In genomic region chr2:133418671-133419070, GRCh38 we compare ENCODE assay signal across 24 cellular contexts.
DNase-seq lines count a peak whose midpoint lies in the region; ATAC-seq and TF ChIP-seq lines count a peak whose summit lies in the region.
"Had no signal": no experiment of that assay in that cellular context is flagged by ENCODE, and none has a peak within 500 bp of the region (broad histone marks: within the 10 kb centered on the region; RNA-seq: fewer than 3 reads in every experiment).

No MANE protein-coding gene starts in this region.

- no peak overlapping the region; the same call in 1 of the 2 replicates for H2AK5ac ChIP-seq in IMR-90 (ENCODE audit: low read depth, low read length)
- peak overlapping the region; percentile 64 for H2AK5ac ChIP-seq in mesenchymal stem cell (ENCODE audit: low read length, severe bottlenecking)

- peak overlapping the region; percentile 16; the same call in 1 of the 3 replicates for H2BK15ac ChIP-seq in IMR-90 (ENCODE audit: low read depth, low read length)
- H2BK15ac ChIP-seq in mesenchymal stem cell (ENCODE audit: low read depth, poor library complexity, severe bottlenecking), result no peak overlapping the region

- BruUV-seq in IMR-90 (replicated peaks; lab: Mats Ljungman, UMichigan), result no TSS peak

- H3K27ac ChIP-seq in IMR-90 (ENCODE audit: insufficient read depth, low read length) (no peak overlapping the region), mesenchymal stem cell (ENCODE audit: low read length, poor library complexity, severe bottlenecking) (peak overlapping the region; percentile 8)
- H3K27ac ChIP-seq: BLaER1, Peyer's patch, SJCRH30 had no signal

- CTCF ChIA-PET in IMR-90 (lab: Yijun Ruan, JAX), result no interaction called here

- H4K5ac ChIP-seq in IMR-90 (ENCODE audit: low read depth, low read length), result peak overlapping the region; percentile 83; the same call in 1 of the 2 replicates

- in situ Hi-C loops in IMR-90 (cut with MboI; ENCODE audit: low sequenced_read_pairs), result no loop called here

- H3K23ac ChIP-seq in IMR-90 (ENCODE audit: low read depth, low read length) (peak overlapping the region; percentile 36; the same call in 1 of the 2 replicates), mesenchymal stem cell (ENCODE audit: low read length in 2 of 2) (no peak overlapping the region)

- no peaks in the 10 kb centered on the region for H3K9me3 Mint-ChIP-seq in brain
- H3K9me3 Mint-ChIP-seq: CD4-positive, alpha-beta T cell; HFFc6; IgD-negative memory B cell had no signal

- H3K4me2 ChIP-seq in IMR-90 (ENCODE audit: low read depth, low read length) (peak overlapping the region; percentile 26; the same call in 1 of the 2 replicates), mesenchymal stem cell (ENCODE audit: low read length, poor library complexity, severe bottlenecking) (no peak overlapping the region)
- H3K4me2 ChIP-seq: BLaER1 had no signal

- H3K18ac ChIP-seq in IMR-90 (ENCODE audit: low read depth, low read length) (peak overlapping the region; percentile 93), mesenchymal stem cell (ENCODE audit: low read depth in 1 of 2, low read length in 2 of 2) (no peak overlapping the region)

- H4K91ac ChIP-seq in IMR-90 (ENCODE audit: insufficient read depth, low read depth, low read length), result peak overlapping the region; percentile 35; the same call in 1 of the 2 replicates
- H4K91ac ChIP-seq in mesenchymal stem cell (ENCODE audit: low read length), result no peak overlapping the region

- no peaks in the 10 kb centered on the region for H4K20me1 ChIP-seq in IMR-90 (ENCODE audit: insufficient read depth, low read length)
- H4K20me1 ChIP-seq: BLaER1 had no signal

- H3K4me3 Mint-ChIP-seq in brain, result no peak overlapping the region
- H3K4me3 Mint-ChIP-seq: CD4-positive, alpha-beta T cell; HFFc6; IgD-negative memory B cell had no signal

- H3K4me1 ChIP-seq in IMR-90 (ENCODE audit: control insufficient read depth, insufficient read depth, low read length) (peaks cover 12% of the 10 kb centered on the region), mesenchymal stem cell (ENCODE audit: control insufficient read depth, insufficient read depth, low read depth, low read length) (peaks cover 13% of the 10 kb centered on the region)
- H3K4me1 ChIP-seq: BLaER1, SJCRH30 had no signal

- no peak overlapping the region for H2AFZ ChIP-seq in IMR-90 (replicated peaks; ENCODE audit: low read length, poor library complexity)
- H2AFZ ChIP-seq in mesenchymal stem cell (ENCODE audit: low read depth, low read length), result no peak overlapping the region

- no peak for TF ChIP-seq RAD21 in IMR-90 (IDR thresholded peaks at IDR 0.05; ENCODE audit: low read length)

- DNase-seq in IMR-90 (no peak), mesenchymal stem cell (peak; percentile 12), 8988T (no peak), midbrain (lab: John Stamatoyannopoulos, UW) (no peak), kidney tubule cell (ENCODE audit: low spot score) (no peak)
- DNase-seq in activated CD4-positive, CD25-positive, alpha-beta regulatory T cell (lab: John Stamatoyannopoulos, UW), result no peak
- DNase-seq: CD4-positive, alpha-beta T cell; COR-L47; DMS79; H7; HFFc6; MG63; NCI-H1417; NCI-H1694 treated with DMSO at 0.1 percent for 48 hours; NCI-H2081 treated with DMSO at 0.1 percent for 48 hours; NCI-H2171 treated with DMSO at 0.1 percent for 48 hours; NCI-H524 treated with DMSO at 0.1 percent for 48 hours; NCI-H82; Peyer's patch; SJCRH30 had no signal

- H3K9ac ChIP-seq in IMR-90 (ENCODE audit: low read depth, low read length) (no peak overlapping the region), mesenchymal stem cell (ENCODE audit: low read length) (no peak overlapping the region)
- H3K9ac ChIP-seq: BLaER1 had no signal

- H3K9me1 ChIP-seq in IMR-90 (ENCODE audit: insufficient read depth, low read length), result peaks cover 7% of the 10 kb centered on the region; the same call in 1 of the 2 replicates

- ATAC-seq in IMR-90 (ENCODE audit: low read depth), result no peak
- ATAC-seq: GM12878 had no signal

- dilution Hi-C loops in IMR-90 (cut with HindIII; ENCODE audit: low sequenced_read_pairs, unreplicated experiment), result no loop called here

- H3K27me3 ChIP-seq in IMR-90 (ENCODE audit: control insufficient read depth, insufficient read depth, low read length) (no peaks in the 10 kb centered on the region), mesenchymal stem cell (ENCODE audit: control insufficient read depth in 1 of 2, insufficient read depth in 1 of 2, low read length in 2 of 2) (no peaks in the 10 kb centered on the region)
- H3K27me3 ChIP-seq: BLaER1, MG63, Peyer's patch had no signal

- peak overlapping the region; percentile 48 for H2BK20ac ChIP-seq in IMR-90 (ENCODE audit: low read depth, low read length)

- no peak overlapping the region for H3K4me3 ChIP-seq in IMR-90 (ENCODE audit: insufficient read depth, low read depth, low read length)
- H3K4me3 ChIP-seq in mesenchymal stem cell (ENCODE audit: insufficient read depth in 1 of 2, low read depth in 1 of 2, low read length in 2 of 2), result no peak overlapping the region
- H3K4me3 ChIP-seq: BLaER1, GM12878, MG63, Peyer's patch, SJCRH30 had no signal

- peak overlapping the region; percentile 21; the same call in 1 of the 2 replicates for H2BK120ac ChIP-seq in IMR-90 (ENCODE audit: low read depth, low read length)
- no peak overlapping the region for H2BK120ac ChIP-seq in mesenchymal stem cell (ENCODE audit: low read depth, low read length)

- intact Hi-C loops in IMR-90 (cut with micrococcal nuclease), result loop anchor here (10.0 kb wide), 1 partner anchor 366 kb away; no protein-coding TSS in a partner anchor

- H3K27ac Mint-ChIP-seq in brain, result peak overlapping the region in 3 of 5 experiments; percentile 47 to 91 (median 55)
- H3K27ac Mint-ChIP-seq: CD4-positive, alpha-beta T cell; HFFc6; IgD-negative memory B cell had no signal

- H3K14ac ChIP-seq in IMR-90 (replicated peaks; ENCODE audit: low read depth, low read length) (peak overlapping the region; percentile 26), mesenchymal stem cell (ENCODE audit: low read length in 2 of 2) (no peak overlapping the region)

- no peaks in the 10 kb centered on the region for H3K9me3 ChIP-seq in IMR-90 (ENCODE audit: control insufficient read depth, insufficient read depth, low read length)
- no peaks in the 10 kb centered on the region for H3K9me3 ChIP-seq in mesenchymal stem cell (ENCODE audit: control insufficient read depth, low read length)
- H3K9me3 ChIP-seq: BLaER1, MG63, Peyer's patch, SJCRH30 had no signal

- H3K4ac ChIP-seq in IMR-90 (ENCODE audit: low read depth, low read length), result peak overlapping the region; percentile 68
- H3K4ac ChIP-seq in mesenchymal stem cell (ENCODE audit: low read depth in 1 of 2, low read length in 2 of 2), result no peak overlapping the region

- TF ChIP-seq POLR2A in IMR-90 (IDR thresholded peaks at IDR 0.05; ENCODE audit: low read depth, low read length), result no peak

- H3K79me1 ChIP-seq in IMR-90 (ENCODE audit: low read depth in 1 of 2, low read length in 2 of 2) (no peaks in the 10 kb centered on the region), mesenchymal stem cell (replicated peaks; ENCODE audit: low read length, poor library complexity, severe bottlenecking) (peaks cover 2% of the 10 kb centered on the region)

- H2BK5ac ChIP-seq in IMR-90 (ENCODE audit: low read depth, low read length, poor library complexity, severe bottlenecking) (no peak overlapping the region), mesenchymal stem cell (ENCODE audit: low read depth, low read length, poor library complexity, severe bottlenecking) (no peak overlapping the region)

- no peak overlapping the region for H3K56ac ChIP-seq in IMR-90 (ENCODE audit: extremely low read depth, insufficient read depth, low read length)

- peak overlapping the region in 1 of 2 experiments; percentile 26; a peak in 1 of 4 replicates for H4K8ac ChIP-seq in IMR-90 (ENCODE audit: low read depth in 2 of 2, low read length in 2 of 2)
- no peak overlapping the region for H4K8ac ChIP-seq in mesenchymal stem cell (ENCODE audit: low read length)

- no peaks in the 10 kb centered on the region for H3K36me3 Mint-ChIP-seq in brain
- H3K36me3 Mint-ChIP-seq: IgD-negative memory B cell had no signal

- no CpG with 5 or more reads among the region's 4 CpGs for WGBS in IMR-90 (ENCODE audit: extremely low coverage in 2 of 2, insufficient read length in 1 of 2), 2 experiments
- 83% methylated on average over 2 of the region's 4 CpGs for WGBS in mesenchymal stem cell

- H3K4me1 Mint-ChIP-seq in brain, result peaks cover 76% of the 10 kb centered on the region
- H3K4me1 Mint-ChIP-seq: IgD-negative memory B cell had no signal

- peak overlapping the region in 1 of 2 experiments; percentile 45 for H2BK12ac ChIP-seq in mesenchymal stem cell (ENCODE audit: low read length in 2 of 2)

- H2AK9ac ChIP-seq in IMR-90 (replicated peaks; ENCODE audit: low read depth, low read length, poor library complexity), result no peak overlapping the region

- H3K36me3 ChIP-seq in IMR-90 (ENCODE audit: control insufficient read depth, insufficient read depth, low read length) (no peaks in the 10 kb centered on the region), mesenchymal stem cell (ENCODE audit: control insufficient read depth in 1 of 2, insufficient read depth in 2 of 2, low read depth in 1 of 2, low read length in 2 of 2) (no peaks in the 10 kb centered on the region)
- H3K36me3 ChIP-seq: BLaER1, MG63, Peyer's patch, SJCRH30 had no signal

- TF ChIP-seq CTCF in IMR-90 (conservative IDR thresholded peaks at IDR 0.05; ENCODE audit: low read depth, low read length) (no peak), brain (conservative IDR thresholded peaks at IDR 0.05) (no peak)

- POLR2A ChIA-PET in IMR-90 (lab: Charles Lee; ENCODE audit: unreplicated experiment), result no interaction called here

- H3K27me3 Mint-ChIP-seq in brain, result no peaks in the 10 kb centered on the region
- H3K27me3 Mint-ChIP-seq: CD4-positive, alpha-beta T cell; IgD-negative memory B cell had no signal

TF ChIP-seq in IMR-90, 13 proteins besides CTCF, POLR2A, EP300 and RAD21 (continues in another document):
- TF ChIP-seq FOS (IDR thresholded peaks at IDR 0.05; ENCODE audit: low read depth, low read length) (no peak), ELK1 (IDR thresholded peaks at IDR 0.05; ENCODE audit: borderline replicate concordance, low read depth, low read length) (no peak)
